ENCODE assay signal across 7 cellular contexts in the genomic region with DNA sequence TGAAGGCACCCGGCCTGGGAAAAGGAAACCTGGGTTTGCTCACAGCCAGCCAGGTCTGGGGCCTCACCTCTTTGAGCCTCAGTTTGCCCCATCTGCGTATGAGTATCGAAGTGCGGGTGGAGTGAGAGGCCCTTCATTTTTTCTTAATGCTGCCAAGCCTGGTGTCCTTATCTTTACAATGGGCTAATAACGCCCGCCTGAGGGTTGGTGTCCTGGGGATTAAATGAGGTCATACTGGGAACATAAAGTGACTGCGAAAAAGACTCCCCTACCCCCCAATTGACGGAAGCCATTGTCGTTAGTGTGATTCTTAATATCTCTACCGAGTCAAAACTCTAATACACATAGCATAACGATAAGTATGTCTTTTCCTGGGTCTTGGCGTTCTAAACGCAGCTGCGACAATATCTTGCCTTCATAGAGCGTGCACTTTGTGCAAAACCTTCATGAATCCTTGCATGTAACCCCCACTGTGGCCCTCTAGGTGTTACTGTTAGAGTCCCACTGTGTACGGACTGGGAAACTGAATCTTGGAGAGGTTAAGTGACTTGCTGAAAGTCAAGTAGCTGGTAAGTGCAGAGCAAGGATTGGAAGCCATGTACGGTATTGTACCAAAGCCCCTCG. TPM values are rescaled to one million over a fixed set of nuclear protein-coding genes. Genes with fewer than 3 reads are reported as not detected.
DNase-seq lines count a peak whose midpoint lies in the region; TF ChIP-seq lines count a peak whose summit lies in the region.

No MANE protein-coding gene starts in this region.

- TF ChIP-seq POLR2A in testis (IDR thresholded peaks at IDR 0.05): no peak

- POLR2A ChIA-PET in GM10248 (lab: Yijun Ruan, JAX): no interaction called here

- DNase-seq in NT2/D1 (ENCODE audit: low read depth, low spot score) (no peak), mammary epithelial cell (no peak), testis (no peak), GM10248 (ENCODE audit: extremely low spot score) (no peak), KG1 (lab: John Stamatoyannopoulos, UW) (no peak), NCI-H69 (lab: John Stamatoyannopoulos, UW) (no peak)

- in situ Hi-C loops in mammary epithelial cell (cut with MboI; ENCODE audit: low sequenced_read_pairs in 2 of 2): no loop called here

- H3K9ac ChIP-seq in NT2/D1 (ENCODE audit: insufficient read length, low read depth) (peak overlapping the region; percentile 74), mammary epithelial cell (ENCODE audit: insufficient read depth, low read length) (no peak overlapping the region), liver (ENCODE audit: low read depth in 1 of 2, low read length in 2 of 2) (no peak overlapping the region)

- no peak for TF ChIP-seq RAD21 in liver (IDR thresholded peaks at IDR 0.05)

- H3K9me3 ChIP-seq in NT2/D1 (ENCODE audit: insufficient read depth, low read length) (peaks cover 8% of the 10 kb centered on the region; the same call in 1 of the 2 replicates), mammary epithelial cell (replicated peaks; ENCODE audit: insufficient read depth, low read length) (no peaks in the 10 kb centered on the region), liver (ENCODE audit: control insufficient read depth in 4 of 4, low read length in 3 of 4) (no peaks in the 10 kb centered on the region), testis (no peaks in the 10 kb centered on the region)

- H3K79me2 ChIP-seq in mammary epithelial cell (ENCODE audit: insufficient read depth, low read length): peaks cover 6% of the 10 kb centered on the region

- CTCF ChIA-PET in mammary epithelial cell (lab: Charles Lee; ENCODE audit: low non-redundant PET) (no interaction called here), GM10248 (lab: Yijun Ruan, JAX) (no interaction called here)

- WGBS in mammary epithelial cell (ENCODE audit: low coverage, missing lambda C conversion rate): 90% methylated on average over 18 of the region's 18 CpGs
- WGBS in liver: 67% methylated on average over 18 of the region's 18 CpGs
- WGBS in testis, 2 donors: 41 to 47% methylated on average over 18 of the region's 18 CpGs

- H2AFZ ChIP-seq in mammary epithelial cell (ENCODE audit: low read depth, low read length): peak overlapping the region; percentile 66

- dilution Hi-C loops in mammary epithelial cell (cut with HindIII; ENCODE audit: low sequenced_read_pairs): no loop called here

- H3K4me3 ChIP-seq in NT2/D1 (ENCODE audit: insufficient read length, low read depth) (peak overlapping the region; percentile 44), mammary epithelial cell (replicated peaks in 1 of 3; ENCODE audit: insufficient read depth in 1 of 3, low read depth in 2 of 3, low read length in 3 of 3) (peak overlapping the region in 2 of 3 experiments; percentile 28 to 35), liver (ENCODE audit: low read depth in 1 of 3, low read length in 3 of 3) (peak overlapping the region; percentile 43 to 92 (median 65)), testis (peak overlapping the region; percentile 44 to 49)

- H3K36me3 ChIP-seq in NT2/D1 (ENCODE audit: insufficient read depth, insufficient read length, low read length) (peaks cover 6% of the 10 kb centered on the region), mammary epithelial cell (ENCODE audit: insufficient read depth, low read length) (no peaks in the 10 kb centered on the region), liver (ENCODE audit: control insufficient read depth in 4 of 4, insufficient read depth in 3 of 4, low read depth in 1 of 4, low read length in 3 of 4) (no peaks in the 10 kb centered on the region), testis (ENCODE audit: low read depth, missing control alignments) (no peaks in the 10 kb centered on the region)

- intact Hi-C loops in mammary epithelial cell (cut with micrococcal nuclease) (loop anchor here (2.0 to 10.0 kb wide), 3 partner anchors 207 to 347 kb away; no protein-coding TSS in a partner anchor), testis (cut with DNase I; ENCODE audit: low total_unique reads) (no loop called here)

- no peaks in the 10 kb centered on the region for H4K20me1 ChIP-seq in mammary epithelial cell (ENCODE audit: insufficient read depth, low read length)

- no TSS peak for BruUV-seq in mammary epithelial cell (replicated peaks; lab: Mats Ljungman, UMichigan)

- H3K4me2 ChIP-seq in mammary epithelial cell (ENCODE audit: insufficient read depth, low read depth, low read length): peak overlapping the region; percentile 67

- H3K4me1 ChIP-seq in NT2/D1 (ENCODE audit: insufficient read depth, insufficient read length) (peaks cover 5% of the 10 kb centered on the region), mammary epithelial cell (ENCODE audit: insufficient read depth, low read length) (no peaks in the 10 kb centered on the region), liver (ENCODE audit: control insufficient read depth in 4 of 4, insufficient read depth in 4 of 4, low read length in 3 of 4) (peaks cover 5 to 32% (median 14%) of the 10 kb centered on the region in 4 donors), testis (peaks cover 2% of the 10 kb centered on the region)

- H3K27me3 ChIP-seq in NT2/D1 (ENCODE audit: insufficient read depth, insufficient read length) (peaks cover 22% of the 10 kb centered on the region), mammary epithelial cell (ENCODE audit: insufficient read depth, low read length) (peaks cover 13% of the 10 kb centered on the region), liver (ENCODE audit: control insufficient read depth in 4 of 4, insufficient read depth in 4 of 4, low read length in 3 of 4) (no peaks in the 10 kb centered on the region), testis (no peaks in the 10 kb centered on the region)

- no peak for TF ChIP-seq CTCF in mammary epithelial cell (conservative IDR thresholded peaks at IDR 0.05 in 1 of 2, IDR thresholded peaks at IDR 0.05 in 1 of 2; ENCODE audit: extremely low read depth in 1 of 2, insufficient read depth in 1 of 2, low read depth in 1 of 2, low read length in 2 of 2)
- TF ChIP-seq CTCF in liver (IDR thresholded peaks at IDR 0.05; ENCODE audit: low read depth, low read length, missing input control): no peak
- no peak for TF ChIP-seq CTCF in testis (IDR thresholded peaks at IDR 0.05)
- no peak for TF ChIP-seq CTCF in GM10248 (IDR thresholded peaks at IDR 0.05; ENCODE audit: control extremely low read depth, extremely low read depth, low read depth, missing control alignments)

- H3K27ac ChIP-seq in mammary epithelial cell (ENCODE audit: insufficient read depth, low read depth, low read length) (no peak overlapping the region), liver (ENCODE audit: low read depth in 1 of 2, low read length in 2 of 2) (peak overlapping the region; percentile 60 to 75), testis (peak overlapping the region in 1 of 2 donors; percentile 64)

TF ChIP-seq in liver, 16 proteins besides CTCF, POLR2A, EP300 and RAD21:
- TF ChIP-seq TAF1 (conservative IDR thresholded peaks at IDR 0.05): no peak
- no peak for TF ChIP-seq YY1 (IDR thresholded peaks at IDR 0.05)
- TF ChIP-seq EGR1 (IDR thresholded peaks at IDR 0.05; ENCODE audit: low read depth in 2 of 2): no peak
- no peak for TF ChIP-seq MAX (IDR thresholded peaks at IDR 0.05)
- no peak for TF ChIP-seq RXRA (IDR thresholded peaks at IDR 0.05)
- no peak for TF ChIP-seq SP1 (IDR thresholded peaks at IDR 0.05)
- TF ChIP-seq FOXA1 (IDR thresholded peaks at IDR 0.05): no peak
- no peak for TF ChIP-seq JUND (IDR thresholded peaks at IDR 0.05)
- TF ChIP-seq, protein P1, sequence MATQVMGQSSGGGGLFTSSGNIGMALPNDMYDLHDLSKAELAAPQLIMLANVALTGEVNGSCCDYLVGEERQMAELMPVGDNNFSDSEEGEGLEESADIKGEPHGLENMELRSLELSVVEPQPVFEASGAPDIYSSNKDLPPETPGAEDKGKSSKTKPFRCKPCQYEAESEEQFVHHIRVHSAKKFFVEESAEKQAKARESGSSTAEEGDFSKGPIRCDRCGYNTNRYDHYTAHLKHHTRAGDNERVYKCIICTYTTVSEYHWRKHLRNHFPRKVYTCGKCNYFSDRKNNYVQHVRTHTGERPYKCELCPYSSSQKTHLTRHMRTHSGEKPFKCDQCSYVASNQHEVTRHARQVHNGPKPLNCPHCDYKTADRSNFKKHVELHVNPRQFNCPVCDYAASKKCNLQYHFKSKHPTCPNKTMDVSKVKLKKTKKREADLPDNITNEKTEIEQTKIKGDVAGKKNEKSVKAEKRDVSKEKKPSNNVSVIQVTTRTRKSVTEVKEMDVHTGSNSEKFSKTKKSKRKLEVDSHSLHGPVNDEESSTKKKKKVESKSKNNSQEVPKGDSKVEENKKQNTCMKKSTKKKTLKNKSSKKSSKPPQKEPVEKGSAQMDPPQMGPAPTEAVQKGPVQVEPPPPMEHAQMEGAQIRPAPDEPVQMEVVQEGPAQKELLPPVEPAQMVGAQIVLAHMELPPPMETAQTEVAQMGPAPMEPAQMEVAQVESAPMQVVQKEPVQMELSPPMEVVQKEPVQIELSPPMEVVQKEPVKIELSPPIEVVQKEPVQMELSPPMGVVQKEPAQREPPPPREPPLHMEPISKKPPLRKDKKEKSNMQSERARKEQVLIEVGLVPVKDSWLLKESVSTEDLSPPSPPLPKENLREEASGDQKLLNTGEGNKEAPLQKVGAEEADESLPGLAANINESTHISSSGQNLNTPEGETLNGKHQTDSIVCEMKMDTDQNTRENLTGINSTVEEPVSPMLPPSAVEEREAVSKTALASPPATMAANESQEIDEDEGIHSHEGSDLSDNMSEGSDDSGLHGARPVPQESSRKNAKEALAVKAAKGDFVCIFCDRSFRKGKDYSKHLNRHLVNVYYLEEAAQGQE (IDR thresholded peaks at IDR 0.05): no peak

RNA-seq across cellular contexts. Expression of gene GRB10, which starts 11.4 kb away (rescaled TPM):
- total RNA-seq in mammary epithelial cell (10 to 100 TPM; 28.4 to 48.7 TPM), liver (10 to 100 TPM; 19.6 to 53.1 TPM), testis (10 to 100 TPM; 57.7 to 81.9 TPM)
- polyA plus RNA-seq in mammary epithelial cell (3.3 TPM), liver (10 to 100 TPM; 10.7 to 15.4 TPM), testis (ENCODE audit: insufficient read depth, low read depth, low replicate concordance) (54.0 TPM)
- 10.9 TPM for polyA minus RNA-seq in mammary epithelial cell
